Comparison of ENCODE assay signal across 1 cellular context in genomic region chr2:217832115-217832514, GRCh38.
TF ChIP-seq lines count a peak whose summit lies in the region.

No MANE protein-coding gene starts in this region.

TF ChIP-seq in IMR-90, 13 proteins besides CTCF, POLR2A, EP300 and RAD21:
- TF ChIP-seq FOS (IDR thresholded peaks at IDR 0.05; ENCODE audit: low read depth, low read length) = no peak
- TF ChIP-seq CEBPB (IDR thresholded peaks at IDR 0.05; ENCODE audit: low read depth, low read length) = no peak
- no peak for TF ChIP-seq MXI1 (IDR thresholded peaks at IDR 0.05; ENCODE audit: borderline replicate concordance, low read depth, low read length)
- no peak for TF ChIP-seq RCOR1 (IDR thresholded peaks at IDR 0.05; ENCODE audit: insufficient replicate concordance, low read length)
- no peak for TF ChIP-seq MAFK (IDR thresholded peaks at IDR 0.05; ENCODE audit: low read depth, low read length)
- TF ChIP-seq ELK1 (IDR thresholded peaks at IDR 0.05; ENCODE audit: borderline replicate concordance, low read depth, low read length) = no peak
